ENCODE assay signal across 34 cellular contexts in the genomic region with DNA sequence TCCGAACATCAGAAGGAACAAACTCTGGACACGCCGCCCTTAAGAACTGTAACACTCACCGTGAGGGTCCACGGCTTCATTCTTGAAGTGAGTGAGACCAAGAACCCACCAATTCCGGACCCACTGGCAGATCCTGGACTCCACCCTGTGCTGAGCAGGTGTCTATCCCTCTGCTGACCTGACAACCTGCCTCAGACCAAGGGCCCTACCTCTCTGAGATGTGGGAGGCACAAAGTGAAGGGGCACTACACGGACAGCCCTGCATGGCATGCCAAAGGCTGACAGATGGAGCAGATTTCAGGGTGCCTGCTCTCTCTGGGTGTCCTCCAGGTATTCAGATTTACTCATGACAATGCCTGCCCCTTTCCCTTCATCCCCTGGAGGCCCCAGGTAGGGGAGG. TPM values are rescaled to one million over a fixed set of nuclear protein-coding genes. Genes with fewer than 3 reads are reported as not detected.
"Had no signal": no experiment of that assay in that cellular context is flagged by ENCODE, and none has a peak within 500 bp of the region (broad histone marks: within the 10 kb centered on the region; RNA-seq: fewer than 3 reads in every experiment).

No MANE protein-coding gene starts in this region.

- H3K9me3 ChIP-seq: MG63, Peyer's patch, SJSA1, SK-N-SH had no signal

- ATAC-seq: activated CD4-positive, alpha-beta T cell treated with anti-CD3 and anti-CD28 coated beads for 36 hours; activated CD4-positive, CD25-positive, alpha-beta regulatory T cell treated with anti-CD3 and anti-CD28 coated beads, Interleukin-2, amount 50 U/mL, for 24 hours; activated CD8-positive, alpha-beta T cell treated with anti-CD3 and anti-CD28 coated beads, Interleukin-2, amount 10 ng/mL, durations not matched to agents 7 days and 5 days; PC-3; WTC11 had no signal

- H3K36me3 ChIP-seq: brain microvascular endothelial cell, MG63, Peyer's patch, SJSA1 had no signal

- H3K4me1 ChIP-seq: Peyer's patch, SJSA1 had no signal

- H3K4me1 Mint-ChIP-seq: activated CD4-positive, alpha-beta T cell treated with anti-CD3 and anti-CD28 coated beads for 36 hours; activated CD4-positive, alpha-beta T cell treated with anti-CD3 and anti-CD28 coated beads, Interleukin-2, amount 10 ng/mL, durations not matched to agents 7 days and 5 days; activated naive CD4-positive, alpha-beta T cell treated with anti-CD3 and anti-CD28 coated beads, Interleukin-2, amount 10 ng/mL, durations not matched to agents 7 days and 5 days; IgD-negative memory B cell; WTC11 had no signal

- H3K36me3 Mint-ChIP-seq: activated naive CD4-positive, alpha-beta T cell treated with anti-CD3 and anti-CD28 coated beads, Interleukin-2, amount 10 ng/mL, durations not matched to agents 7 days and 5 days; activated naive CD8-positive, alpha-beta T cell; IgD-negative memory B cell; WTC11 had no signal

- H3K27me3 Mint-ChIP-seq: activated naive CD8-positive, alpha-beta T cell had no signal

- H3K4me3 Mint-ChIP-seq: activated CD4-positive, alpha-beta T cell treated with anti-CD3 and anti-CD28 coated beads for 36 hours; activated CD4-positive, alpha-beta T cell treated with anti-CD3 and anti-CD28 coated beads, Interleukin-2, amount 10 ng/mL, durations not matched to agents 7 days and 5 days; activated CD8-positive, alpha-beta T cell treated with anti-CD3 and anti-CD28 coated beads, Interleukin-2, amount 10 ng/mL, durations not matched to agents 7 days and 5 days; activated naive CD4-positive, alpha-beta T cell treated with anti-CD3 and anti-CD28 coated beads, Interleukin-2, amount 10 ng/mL, durations not matched to agents 7 days and 5 days; activated naive CD8-positive, alpha-beta T cell; IgD-negative memory B cell; T-helper 1 cell treated with Interleukin-12 subunit alpha and Interleukin-12 subunit beta and Interleukin-4 antibody, amounts not matched to agents 30 μg/mL and 1 μg/mL, for 36 hours; T-helper 2 cell treated with Interferon-gamma antibody and Interleukin-4, amounts not matched to agents 5 μg/mL and 100 μg/mL, for 36 hours; WTC11 had no signal

- H3K27ac Mint-ChIP-seq: activated CD4-positive, alpha-beta T cell treated with anti-CD3 and anti-CD28 coated beads for 36 hours; activated CD4-positive, alpha-beta T cell treated with anti-CD3 and anti-CD28 coated beads, Interleukin-2, amount 10 ng/mL, durations not matched to agents 7 days and 5 days; activated CD8-positive, alpha-beta T cell treated with anti-CD3 and anti-CD28 coated beads, Interleukin-2, amount 10 ng/mL, durations not matched to agents 7 days and 5 days; activated naive CD8-positive, alpha-beta T cell; T-helper 1 cell treated with Interleukin-12 subunit alpha and Interleukin-12 subunit beta and Interleukin-4 antibody, amounts not matched to agents 30 μg/mL and 1 μg/mL, for 36 hours; T-helper 2 cell treated with Interferon-gamma antibody and Interleukin-4, amounts not matched to agents 5 μg/mL and 100 μg/mL, for 36 hours; WTC11 had no signal

- H3K27me3 ChIP-seq: brain microvascular endothelial cell, MG63, Peyer's patch, SJSA1 had no signal

- DNase-seq: activated CD4-positive, alpha-beta T cell treated with anti-CD3 and anti-CD28 coated beads for 36 hours; activated CD4-positive, alpha-beta T cell treated with anti-CD3 and anti-CD28 coated beads, Interleukin-2, amount 10 ng/mL, durations not matched to agents 7 days and 5 days; activated CD4-positive, alpha-beta T cell treated with anti-CD3 and anti-CD28 coated beads, Interleukin-2, amount 50 U/mL, for 48 hours; activated CD8-positive, alpha-beta T cell treated with anti-CD3 and anti-CD28 coated beads, Interleukin-2, amount 10 ng/mL, durations not matched to agents 7 days and 5 days; activated effector memory CD4-positive, alpha-beta T cell treated with Interleukin-2 at 50 U/mL for 16 hours; activated naive CD4-positive, alpha-beta T cell treated with anti-CD3 and anti-CD28 coated beads, Interleukin-2, amount 10 ng/mL, durations not matched to agents 7 days and 5 days; amniotic stem cell; brain microvascular endothelial cell; Kasumi-1; KG1; MG63; NCI-H1048; NCI-H1105 treated with DMSO at 0.1 percent for 48 hours; NCI-H1436; NCI-H1694; NCI-H1930; NCI-H2081 treated with DMSO at 0.1 percent for 48 hours; NCI-H510A; NCI-H526; NCI-H748 treated with DMSO at 0.1 percent for 48 hours; NK-92 treated with Interleukin-12 subunit alpha and Interleukin-12 subunit beta, amount 100 ng/mL, for 24 hours; PC-3; Peyer's patch; RPMI8226; SHP77 treated with DMSO at 0.1 percent for 48 hours; SK-N-SH had no signal

- H3K9me3 Mint-ChIP-seq: activated CD4-positive, alpha-beta T cell treated with anti-CD3 and anti-CD28 coated beads, Interleukin-2, amount 10 ng/mL, durations not matched to agents 7 days and 5 days; activated naive CD4-positive, alpha-beta T cell treated with anti-CD3 and anti-CD28 coated beads, Interleukin-2, amount 10 ng/mL, durations not matched to agents 7 days and 5 days; T-helper 1 cell treated with Interleukin-12 subunit alpha and Interleukin-12 subunit beta and Interleukin-4 antibody, amounts not matched to agents 30 μg/mL and 1 μg/mL, for 36 hours; T-helper 2 cell treated with Interferon-gamma antibody and Interleukin-4, amounts not matched to agents 5 μg/mL and 100 μg/mL, for 36 hours; WTC11 had no signal

- H3K4me3 ChIP-seq: MG63, Peyer's patch, SJSA1 had no signal

- H3K27ac ChIP-seq: brain microvascular endothelial cell, Peyer's patch, SJSA1 had no signal

RNA-seq across cellular contexts. Expression of a gene that starts 14.0 kb away (rescaled TPM):
- polyA plus RNA-seq: IgD-negative memory B cell had no signal

RNA-seq across cellular contexts. Expression of a gene that starts 21.9 kb away (rescaled TPM):
- total RNA-seq: activated CD4-positive, alpha-beta T cell treated with anti-CD3 and anti-CD28 coated beads for 36 hours; activated CD4-positive, alpha-beta T cell treated with anti-CD3 and anti-CD28 coated beads, Interleukin-2, amount 10 ng/mL, durations not matched to agents 7 days and 5 days; activated CD8-positive, alpha-beta T cell treated with anti-CD3 and anti-CD28 coated beads, Interleukin-2, amount 10 ng/mL, durations not matched to agents 7 days and 5 days; aorta; PC-3; Peyer's patch; SJSA1; WTC11 had no signal
- polyA plus RNA-seq: aorta, IgD-negative memory B cell, SK-N-SH had no signal

RNA-seq across cellular contexts. Expression of a gene that starts 48.0 kb away (rescaled TPM):
- total RNA-seq: activated CD4-positive, alpha-beta T cell treated with anti-CD3 and anti-CD28 coated beads for 36 hours; activated CD4-positive, alpha-beta T cell treated with anti-CD3 and anti-CD28 coated beads, Interleukin-2, amount 10 ng/mL, durations not matched to agents 7 days and 5 days; activated CD8-positive, alpha-beta T cell treated with anti-CD3 and anti-CD28 coated beads, Interleukin-2, amount 10 ng/mL, durations not matched to agents 7 days and 5 days; aorta; PC-3; Peyer's patch; SJSA1; WTC11 had no signal
- polyA plus RNA-seq: aorta, IgD-negative memory B cell had no signal
